Comparison of ENCODE assay signal across 22 cellular contexts in the genomic region with DNA sequence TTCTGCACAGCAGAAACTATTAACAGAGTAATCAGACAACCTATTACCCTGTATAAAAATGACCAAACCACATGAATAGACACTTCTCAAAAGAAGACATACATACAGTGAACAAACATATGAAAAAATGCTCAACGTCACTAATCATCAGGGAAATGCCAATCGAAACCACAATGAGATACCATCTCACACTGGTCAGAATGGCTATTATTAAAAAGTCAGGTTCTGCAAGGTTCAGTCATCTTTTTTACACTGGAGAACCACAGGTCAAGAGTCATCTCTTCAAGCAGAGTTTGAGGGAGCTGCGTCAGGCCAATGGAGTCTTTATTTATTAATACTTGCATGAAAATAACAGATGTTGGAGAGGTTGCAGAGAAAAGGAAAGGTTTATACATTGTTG. TPM values are rescaled to one million over a fixed set of nuclear protein-coding genes. Genes with fewer than 3 reads are reported as not detected.
DNase-seq lines count a peak whose midpoint lies in the region; ATAC-seq, FAIRE-seq and TF ChIP-seq lines count a peak whose summit lies in the region.
"Had no signal": no experiment of that assay in that cellular context is flagged by ENCODE, and none has a peak within 500 bp of the region (broad histone marks: within the 10 kb centered on the region; RNA-seq: fewer than 3 reads in every experiment).

No MANE protein-coding gene starts in this region.

- no peak for FAIRE-seq in bronchial epithelial cell (lab: Jason Lieb, UNC)
- FAIRE-seq: G401.6, RCC 7860 had no signal

- H3K36me3 ChIP-seq in PC-3 (ENCODE audit: low read depth, low read length): no peaks in the 10 kb centered on the region
- no peaks in the 10 kb centered on the region for H3K36me3 ChIP-seq in bronchial epithelial cell (ENCODE audit: control insufficient read depth, insufficient read depth, low read length)
- no peaks in the 10 kb centered on the region for H3K36me3 ChIP-seq in upper lobe of left lung
- H3K36me3 ChIP-seq: MG63 had no signal

- TF ChIP-seq CTCF in HFFc6 (IDR thresholded peaks at IDR 0.05) (no peak), PC-3 (conservative IDR thresholded peaks at IDR 0.05; ENCODE audit: low read depth, low read length) (no peak), bronchial epithelial cell (IDR thresholded peaks at IDR 0.05; ENCODE audit: insufficient read depth, low read length, severe bottlenecking) (no peak), upper lobe of left lung (IDR thresholded peaks at IDR 0.05) (no peak)

- 81 to 84% methylated on average over 3 of the region's 3 CpGs for WGBS in upper lobe of left lung, 2 donors

- no peak overlapping the region for H3K27ac Mint-ChIP-seq in HFFc6
- H3K27ac Mint-ChIP-seq in stimulated activated memory B cell treated with anti-CD40 and anti-IgM and Interleukin-4, amounts not matched to agents 10 μg/mL and 1 μg/mL and 100 μg/mL, for 72 hours: no peak overlapping the region
- H3K27ac Mint-ChIP-seq: H9 had no signal

- H4K20me1 ChIP-seq in PC-3 (ENCODE audit: low read length): no peaks in the 10 kb centered on the region

- no peaks in the 10 kb centered on the region for H3K9me2 ChIP-seq in PC-3 (replicated peaks; ENCODE audit: low read length)

- no peak overlapping the region for H3K4me3 Mint-ChIP-seq in HFFc6
- no peak overlapping the region for H3K4me3 Mint-ChIP-seq in stimulated activated memory B cell treated with anti-CD40 and anti-IgM and Interleukin-4, amounts not matched to agents 10 μg/mL and 1 μg/mL and 100 μg/mL, for 72 hours
- H3K4me3 Mint-ChIP-seq: H9 had no signal

- H3K36me3 Mint-ChIP-seq in HFFc6 (ENCODE audit: low read depth): peaks cover 5% of the 10 kb centered on the region; the same call in 1 of the 2 replicates
- no peaks in the 10 kb centered on the region for H3K36me3 Mint-ChIP-seq in stimulated activated memory B cell treated with anti-CD40 and anti-IgM and Interleukin-4, amounts not matched to agents 10 μg/mL and 1 μg/mL and 100 μg/mL, for 72 hours

- intact Hi-C loops in PC-3 (cut with micrococcal nuclease): no loop called here

- H3K27ac ChIP-seq in PC-3 (ENCODE audit: low read length) (peak overlapping the region; percentile 68), upper lobe of left lung (no peak overlapping the region)
- H3K27ac ChIP-seq: C4-2B, SK-N-MC had no signal

- no TSS peak for BruUV-seq in PC-3 (replicated peaks; lab: Mats Ljungman, UMichigan)

- peak; percentile 45 for DNase-seq in HFFc6
- peak; percentile 79 for DNase-seq in PC-3
- peak; percentile 12 for DNase-seq in bronchial epithelial cell (ENCODE audit: low read depth)
- peak; percentile 27 for DNase-seq in kidney tubule cell (ENCODE audit: low spot score)
- DNase-seq in upper lobe of left lung: no peak
- DNase-seq in HuH-7 (ENCODE audit: low spot score): no peak
- DNase-seq: AML-193, DMS79, H9, MG63, NCI-H1048, NCI-H1436 treated with DMSO at 0.1 percent for 48 hours, NCI-H2029, NCI-H2171, SHP77, T-helper 1 cell had no signal

- TF ChIP-seq EP300 in upper lobe of left lung (IDR thresholded peaks at IDR 0.05): no peak

- H3K27me3 ChIP-seq in PC-3 (ENCODE audit: low read length): no peaks in the 10 kb centered on the region
- H3K27me3 ChIP-seq in bronchial epithelial cell (ENCODE audit: control insufficient read depth, insufficient read depth, low read length): no peaks in the 10 kb centered on the region
- no peaks in the 10 kb centered on the region for H3K27me3 ChIP-seq in upper lobe of left lung
- H3K27me3 ChIP-seq: MG63 had no signal

- H3K9me3 ChIP-seq in PC-3 (ENCODE audit: low read length) (0 out of 2 replicates have a peak, but pooled peaks cover 2% of the 10 kb centered on the region), upper lobe of left lung (peaks cover 0 to 6% (median 0%) of the 10 kb centered on the region in 4 donors)
- H3K9me3 ChIP-seq: MG63 had no signal

- no peak for TF ChIP-seq POLR2A in upper lobe of left lung (IDR thresholded peaks at IDR 0.05)

- ATAC-seq in PC-3: peak; percentile 42; the same call in 1 of the 2 replicates
- ATAC-seq in upper lobe of left lung (ENCODE audit: low FRiP score in 2 of 2): no peak
- no peak for ATAC-seq in HG03280 (IDR thresholded peaks at IDR 0.05; ENCODE audit: unreplicated experiment)
- no peak for ATAC-seq in stimulated activated memory B cell treated with anti-CD40 and anti-IgM and Interleukin-4, amounts not matched to agents 10 μg/mL and 1 μg/mL and 100 μg/mL, for 72 hours

- no peak overlapping the region for H3K9ac ChIP-seq in PC-3 (ENCODE audit: low read length)

- peak overlapping the region; percentile 26; the same call in 1 of the 2 replicates for H3K4me2 ChIP-seq in PC-3 (ENCODE audit: low read length)

- no peak overlapping the region for H3K4me3 ChIP-seq in PC-3 (ENCODE audit: low read length)
- H3K4me3 ChIP-seq in bronchial epithelial cell (ENCODE audit: low read depth, low read length): no peak overlapping the region
- H3K4me3 ChIP-seq in upper lobe of left lung: no peak overlapping the region
- H3K4me3 ChIP-seq: MG63, SK-N-MC had no signal

- no peaks in the 10 kb centered on the region for H3F3A ChIP-seq in PC-3 (ENCODE audit: low read length, unreplicated experiment)

- H3K4me1 ChIP-seq in PC-3 (ENCODE audit: insufficient read depth, low read length) (peaks cover 7% of the 10 kb centered on the region; the same call in 1 of the 2 replicates), upper lobe of left lung (no peaks in the 10 kb centered on the region)

- H3K27me3 Mint-ChIP-seq in HFFc6 (ENCODE audit: insufficient read depth): peaks cover 8% of the 10 kb centered on the region
- H3K27me3 Mint-ChIP-seq in stimulated activated memory B cell treated with anti-CD40 and anti-IgM and Interleukin-4, amounts not matched to agents 10 μg/mL and 1 μg/mL and 100 μg/mL, for 72 hours: peaks cover 28% of the 10 kb centered on the region

- POLR2A ChIA-PET in PC-3 (lab: Charles Lee; ENCODE audit: unreplicated experiment): no interaction called here

- no peak overlapping the region for H2AFZ ChIP-seq in PC-3 (ENCODE audit: low read length)

- H3K9me3 Mint-ChIP-seq in HFFc6: peaks cover 11% of the 10 kb centered on the region
- H3K9me3 Mint-ChIP-seq in stimulated activated memory B cell treated with anti-CD40 and anti-IgM and Interleukin-4, amounts not matched to agents 10 μg/mL and 1 μg/mL and 100 μg/mL, for 72 hours: peaks cover 4% of the 10 kb centered on the region

- H3K79me2 ChIP-seq in PC-3 (ENCODE audit: low read length): no peaks in the 10 kb centered on the region

- peaks cover 28% of the 10 kb centered on the region for H3K4me1 Mint-ChIP-seq in HFFc6 (ENCODE audit: low read depth)
- no peaks in the 10 kb centered on the region for H3K4me1 Mint-ChIP-seq in stimulated activated memory B cell treated with anti-CD40 and anti-IgM and Interleukin-4, amounts not matched to agents 10 μg/mL and 1 μg/mL and 100 μg/mL, for 72 hours
- H3K4me1 Mint-ChIP-seq: H9 had no signal

- CTCF ChIA-PET in PC-3 (lab: Charles Lee): no interaction called here

RNA-seq across cellular contexts. Expression of gene RCN1, which starts 40.4 kb away (rescaled TPM):
- 100 to 1,000 TPM; 212 to 294 (median 264) TPM for total RNA-seq in HFFc6 (2021; fragmentation: NEBNext Ultra II Directional; extraction: Animal tissue kit (Norgen Biotek cat#: 25700))
- total RNA-seq in PC-3 (2014; rRNA removed) (94.6 and 110 TPM in 2 replicates), bronchial epithelial cell (107 and 113 TPM in 2 replicates), upper lobe of left lung (10 to 100 TPM; 11.5 to 90.1 (median 49.8) TPM)

Comparison
In these comparisons a context has a peak if more than half of its experiments do, and no peak if none do; other contexts are left out.
1. DNase-seq: peak in HFFc6 (single experiment), PC-3 (single experiment), bronchial epithelial cell (single experiment) and kidney tubule cell (single experiment); none in upper lobe of left lung (0 of 2) and HuH-7 (single experiment).